ENCODE assay signal across 8 cellular contexts in genomic region chr1:203291201-203292096, GRCh38. TPM values are rescaled to one million over a fixed set of nuclear protein-coding genes. Genes with fewer than 3 reads are reported as not detected.
DNase-seq lines count a peak whose midpoint lies in the region; ATAC-seq lines count a peak whose summit lies in the region.

No MANE protein-coding gene starts in this region.

- intact Hi-C loops in left colon (cut with DNase I, micrococcal nuclease): no loop called here

- no peaks in the 10 kb centered on the region for H3K9me3 Mint-ChIP-seq in T-helper 2 cell treated with Interferon-gamma antibody and Interleukin-4, amounts not matched to agents 5 μg/mL and 100 μg/mL, for 36 hours
- peaks cover 0 to 4% of the 10 kb centered on the region in 2 donors for H3K9me3 Mint-ChIP-seq in stimulated activated naive CD8-positive, alpha-beta T cell treated with anti-CD3 and anti-CD28 coated beads, Interleukin-15, amount 100 ng/mL, for 72 hours

- no peaks in the 10 kb centered on the region for H3K27me3 Mint-ChIP-seq in T-helper 2 cell treated with Interferon-gamma antibody and Interleukin-4, amounts not matched to agents 5 μg/mL and 100 μg/mL, for 36 hours (ENCODE audit: low read depth)
- H3K27me3 Mint-ChIP-seq in stimulated activated naive CD8-positive, alpha-beta T cell treated with anti-CD3 and anti-CD28 coated beads, Interleukin-15, amount 100 ng/mL, for 72 hours: no peaks in the 10 kb centered on the region

- ATAC-seq in left colon: peak; percentile 62
- no peak for ATAC-seq in stimulated activated naive CD8-positive, alpha-beta T cell treated with anti-CD3 and anti-CD28 coated beads, Interleukin-15, amount 100 ng/mL, for 72 hours
- no peak for ATAC-seq in GM21423 (IDR thresholded peaks at IDR 0.05; ENCODE audit: unreplicated experiment)

- H3K27ac Mint-ChIP-seq in T-helper 2 cell treated with Interferon-gamma antibody and Interleukin-4, amounts not matched to agents 5 μg/mL and 100 μg/mL, for 36 hours: peak overlapping the region; percentile 98
- peak overlapping the region; percentile 99 to 100 for H3K27ac Mint-ChIP-seq in stimulated activated naive CD8-positive, alpha-beta T cell treated with anti-CD3 and anti-CD28 coated beads, Interleukin-15, amount 100 ng/mL, for 72 hours

- peak; percentile 74 for DNase-seq in NCI-H2029 (lab: John Stamatoyannopoulos, UW)
- no peak for DNase-seq in NCI-H2029 treated with DMSO at 0.1 percent for 48 hours (lab: John Stamatoyannopoulos, UW)
- no peak for DNase-seq in T-helper 2 cell treated with Interferon-gamma antibody and Interleukin-4, amounts not matched to agents 5 μg/mL and 100 μg/mL, for 36 hours (ENCODE audit: low spot score)
- DNase-seq in left colon: peak; percentile 73 to 87
- DNase-seq in stimulated activated naive CD8-positive, alpha-beta T cell treated with anti-CD3 and anti-CD28 coated beads, Interleukin-15, amount 100 ng/mL, for 72 hours: no peak
- DNase-seq in NCI-H1436 treated with DMSO at 0.1 percent for 48 hours (lab: John Stamatoyannopoulos, UW): no peak
- no peak for DNase-seq in 8988T

- H3K4me3 Mint-ChIP-seq in T-helper 2 cell treated with Interferon-gamma antibody and Interleukin-4, amounts not matched to agents 5 μg/mL and 100 μg/mL, for 36 hours: peak overlapping the region; percentile 86
- peak overlapping the region; percentile 86 to 89 for H3K4me3 Mint-ChIP-seq in stimulated activated naive CD8-positive, alpha-beta T cell treated with anti-CD3 and anti-CD28 coated beads, Interleukin-15, amount 100 ng/mL, for 72 hours

- peaks cover 57% of the 10 kb centered on the region for H3K4me1 Mint-ChIP-seq in T-helper 2 cell treated with Interferon-gamma antibody and Interleukin-4, amounts not matched to agents 5 μg/mL and 100 μg/mL, for 36 hours (ENCODE audit: low read depth)
- H3K4me1 Mint-ChIP-seq in stimulated activated naive CD8-positive, alpha-beta T cell treated with anti-CD3 and anti-CD28 coated beads, Interleukin-15, amount 100 ng/mL, for 72 hours: peaks cover 89% of the 10 kb centered on the region

- no peaks in the 10 kb centered on the region for H3K36me3 Mint-ChIP-seq in T-helper 2 cell treated with Interferon-gamma antibody and Interleukin-4, amounts not matched to agents 5 μg/mL and 100 μg/mL, for 36 hours (ENCODE audit: low read depth)

RNA-seq across cellular contexts. Expression of gene BTG2, which starts 13.9 kb away (rescaled TPM):
- 10 to 100 TPM; 70.5 to 76.9 TPM for total RNA-seq in left colon

RNA-seq across cellular contexts. Expression of gene FMOD, which starts 59.5 kb away (rescaled TPM):
- total RNA-seq in left colon: 10 to 100 TPM; 25.2 to 29.6 TPM

Comparison
In these comparisons a context has a peak if more than half of its experiments do, and no peak if none do; other contexts are left out.
1. DNase-seq: peak in NCI-H2029 (single experiment) and left colon (2 of 2); none in NCI-H2029 treated with DMSO at 0.1 percent for 48 hours (single experiment), T-helper 2 cell treated with Interferon-gamma antibody and Interleukin-4, amounts not matched to agents 5 μg/mL and 100 μg/mL, for 36 hours (single experiment), stimulated activated naive CD8-positive, alpha-beta T cell treated with anti-CD3 and anti-CD28 coated beads, Interleukin-15, amount 100 ng/mL, for 72 hours (0 of 2), NCI-H1436 treated with DMSO at 0.1 percent for 48 hours (single experiment) and 8988T (single experiment).